ENCODE assay signal across 5 cellular contexts in genomic region chr16:1941924-1942809, GRCh38. TPM values are rescaled to one million over a fixed set of nuclear protein-coding genes. Genes with fewer than 3 reads are reported as not detected.
DNase-seq lines count a peak whose midpoint lies in the region; ATAC-seq and TF ChIP-seq lines count a peak whose summit lies in the region.

No MANE protein-coding gene starts in this region.

- ATAC-seq in psoas muscle (peak; percentile 0 to 18 (median 4)), GM19324 (IDR thresholded peaks at IDR 0.05; ENCODE audit: low FRiP score, unreplicated experiment) (no peak)

- H3K27ac ChIP-seq in ectodermal cell (ENCODE audit: insufficient read depth, low read depth, low read length, poor library complexity, severe bottlenecking) = no peak overlapping the region
- H3K27ac ChIP-seq in psoas muscle = peak overlapping the region; percentile 89
- H3K27ac ChIP-seq in caudate nucleus (ENCODE audit: low read depth, low read length) = no peak overlapping the region

- H3K4me1 ChIP-seq in ectodermal cell (ENCODE audit: control insufficient read depth, insufficient read depth, low read length) (peaks cover 5% of the 10 kb centered on the region), psoas muscle (peaks cover 60% of the 10 kb centered on the region)

- intact Hi-C loops in psoas muscle (cut with DNase I) = loop anchor here in 1 of 2 donors (10.0 kb wide), 1 partner anchor 167 kb away; the partner anchor contains the start of genes EME2, MRPS34 and NME3

- H3K36me3 ChIP-seq in ectodermal cell (ENCODE audit: control insufficient read depth, insufficient read depth, low read length) (peaks cover 8% of the 10 kb centered on the region), psoas muscle (ENCODE audit: insufficient read depth in 1 of 2, low read depth in 1 of 2) (peaks cover 7 to 45% of the 10 kb centered on the region in 2 donors)

- H3K27me3 ChIP-seq in ectodermal cell (ENCODE audit: control insufficient read depth, insufficient read depth, low read length, poor library complexity, severe bottlenecking) = no peaks in the 10 kb centered on the region
- H3K27me3 ChIP-seq in psoas muscle (ENCODE audit: insufficient read depth in 3 of 3, low read length in 2 of 3) = no peaks in the 10 kb centered on the region

- H3K4me3 ChIP-seq in NB4 (ENCODE audit: low read depth, low read length) (peak overlapping the region; percentile 82), ectodermal cell (ENCODE audit: insufficient read depth, low read depth, low read length) (peak overlapping the region; percentile 83), psoas muscle (peak overlapping the region; percentile 85)

- TF ChIP-seq CTCF in NB4 (IDR thresholded peaks at IDR 0.05; ENCODE audit: low read depth, low read length) (no peak), psoas muscle (IDR thresholded peaks at IDR 0.05) (no peak)

- TF ChIP-seq POLR2A in NB4 (IDR thresholded peaks at IDR 0.05; ENCODE audit: extremely low read depth, insufficient read length) = no peak

- peak; percentile 90 for DNase-seq in NB4 (ENCODE audit: low read depth)
- no peak for DNase-seq in psoas muscle
- DNase-seq in caudate nucleus (lab: John Stamatoyannopoulos, UW) = no peak

- 40% methylated on average over 17 of the region's 17 CpGs for WGBS in ectodermal cell, 2 experiments
- WGBS in psoas muscle, 3 donors = 4 to 10% (median 9%) methylated on average over 15 to 17 of the region's 17 CpGs

- H3K9me3 ChIP-seq in ectodermal cell (ENCODE audit: control insufficient read depth, low read length) (no peaks in the 10 kb centered on the region), psoas muscle (no peaks in the 10 kb centered on the region)

RNA-seq across cellular contexts. Expression of gene MSRB1, which starts 0.8 kb away (rescaled TPM):
- polyA plus RNA-seq in ectodermal cell (2013, experiment 1 of 4) = 23.8 TPM
- 27.7 TPM for polyA plus RNA-seq in ectodermal cell (2013, experiment 2 of 4)
- 22.3 TPM for polyA plus RNA-seq in ectodermal cell (2013, experiment 3 of 4)
- polyA plus RNA-seq in ectodermal cell (2013, experiment 4 of 4) = 21.5 TPM
- total RNA-seq in psoas muscle = 10 to 100 TPM; 44.2 to 65.3 (median 53.2) TPM
- polyA plus RNA-seq in psoas muscle = 10 to 100 TPM; 50.4 to 83.4 (median 76.1) TPM

RNA-seq across cellular contexts. Expression of gene RPL3L, which starts 12.3 kb away (rescaled TPM):
- not detected for polyA plus RNA-seq in ectodermal cell (2013, experiment 1 of 4)
- polyA plus RNA-seq in ectodermal cell (2013, experiment 2 of 4) = not detected
- 0.16 TPM for polyA plus RNA-seq in ectodermal cell (2013, experiment 3 of 4)
- polyA plus RNA-seq in ectodermal cell (2013, experiment 4 of 4) = not detected
- 100 to 1,000 TPM; 205 to 296 (median 233) TPM for total RNA-seq in psoas muscle
- polyA plus RNA-seq in psoas muscle = 100 to 1,000 TPM; 116 to 315 (median 188) TPM

RNA-seq across cellular contexts. Expression of gene NDUFB10, which starts 17.2 kb away (rescaled TPM):
- polyA plus RNA-seq in ectodermal cell (2013, experiment 1 of 4) = 141 TPM
- 134 TPM for polyA plus RNA-seq in ectodermal cell (2013, experiment 2 of 4)
- polyA plus RNA-seq in ectodermal cell (2013, experiment 3 of 4) = 163 TPM
- 178 TPM for polyA plus RNA-seq in ectodermal cell (2013, experiment 4 of 4)
- total RNA-seq in psoas muscle = 100 to 1,000 TPM; 350 to 465 (median 373) TPM
- 100 to 1,000 TPM; 753 to 870 (median 797) TPM for polyA plus RNA-seq in psoas muscle

RNA-seq across cellular contexts. Expression of gene RPS2, which starts 22.5 kb away (rescaled TPM):
- 4,672 TPM for polyA plus RNA-seq in ectodermal cell (2013, experiment 1 of 4)
- polyA plus RNA-seq in ectodermal cell (2013, experiment 2 of 4) = 4,645 TPM
- 5,518 TPM for polyA plus RNA-seq in ectodermal cell (2013, experiment 3 of 4)
- polyA plus RNA-seq in ectodermal cell (2013, experiment 4 of 4) = 6,083 TPM
- total RNA-seq in psoas muscle = 1,000 to 10,000 TPM; 1,044 to 1,902 (median 1,426) TPM
- 1,000 to 10,000 TPM; 2,097 to 3,940 (median 2,652) TPM for polyA plus RNA-seq in psoas muscle

RNA-seq across cellular contexts. Expression of gene HS3ST6, which starts 24.0 kb away (rescaled TPM):
- 0.65 TPM for polyA plus RNA-seq in ectodermal cell (2013, experiment 1 of 4)
- polyA plus RNA-seq in ectodermal cell (2013, experiment 2 of 4) = 0.85 TPM
- 0.59 TPM for polyA plus RNA-seq in ectodermal cell (2013, experiment 3 of 4)
- polyA plus RNA-seq in ectodermal cell (2013, experiment 4 of 4) = 0.53 TPM
- not detected for total RNA-seq in psoas muscle
- not detected for polyA plus RNA-seq in psoas muscle
